ENCODE assay signal across 7 cellular contexts in genomic region chr3:156817931-156818765, GRCh38. TPM values are rescaled to one million over a fixed set of nuclear protein-coding genes. Genes with fewer than 3 reads are reported as not detected.
A peak's percentile ranks its signal among the peaks of the same experiment; 100 is the strongest.
DNase-seq lines count a peak whose midpoint lies in the region; ATAC-seq, FAIRE-seq and TF ChIP-seq lines count a peak whose summit lies in the region.

No MANE protein-coding gene starts in this region.

- intact Hi-C loops in esophagus squamous epithelium (cut with DNase I), result no loop called here
- intact Hi-C loops in mucosa of descending colon (cut with DNase I, micrococcal nuclease), result loop anchor here in 1 of 2 donors (10.0 kb wide), 1 partner anchor 263 kb away; the partner anchor contains the start of gene SSR3

- TF ChIP-seq POLR2A in esophagus squamous epithelium (IDR thresholded peaks at IDR 0.05), result no peak

- TF ChIP-seq CTCF in esophagus squamous epithelium (IDR thresholded peaks at IDR 0.05), result no peak
- TF ChIP-seq CTCF in mucosa of descending colon (IDR thresholded peaks at IDR 0.05), result no peak

- H3K27me3 ChIP-seq in esophagus squamous epithelium (no peaks in the 10 kb centered on the region), small intestine (ENCODE audit: control insufficient read depth in 2 of 2, insufficient read depth in 2 of 2, low read length in 2 of 2) (no peaks in the 10 kb centered on the region)

- 78 to 84% methylated on average over 4 of the region's 4 CpGs for WGBS in esophagus squamous epithelium, 2 donors
- 64 to 90% (median 75%) methylated on average over 4 of the region's 4 CpGs for WGBS in small intestine, 3 donors

- peak; percentile 15 for FAIRE-seq in GM18507 (lab: Jason Lieb, UNC)
- FAIRE-seq in small intestine (lab: Jason Lieb, UNC), result no peak

- DNase-seq in GM18507 (ENCODE audit: extremely low spot score, insufficient read length, low read depth), result no peak
- DNase-seq in SK-N-MC (ENCODE audit: low read depth, low spot score), result no peak
- no peak for DNase-seq in esophagus squamous epithelium (lab: John Stamatoyannopoulos, UW)
- DNase-seq in small intestine, result no peak
- DNase-seq in mucosa of descending colon, result no peak
- no peak for DNase-seq in UCSD-AML1 (lab: John Stamatoyannopoulos, UW; ENCODE audit: unreplicated experiment)

- peak overlapping the region; percentile 76 for H3K4me3 ChIP-seq in SK-N-MC
- H3K4me3 ChIP-seq in esophagus squamous epithelium, result peak overlapping the region in 3 of 4 donors; percentile 68 to 78 (median 72)
- H3K4me3 ChIP-seq in small intestine (ENCODE audit: low read depth in 1 of 2, low read length in 2 of 2), result no peak overlapping the region
- no peak overlapping the region for H3K4me3 ChIP-seq in mucosa of descending colon

- H3K4me1 ChIP-seq in esophagus squamous epithelium (peaks cover 6 to 50% (median 21%) of the 10 kb centered on the region in 3 donors), small intestine (ENCODE audit: control insufficient read depth in 2 of 2, insufficient read depth in 1 of 2, low read depth in 1 of 2, low read length in 1 of 2) (peaks cover 0 to 7% of the 10 kb centered on the region in 2 donors), mucosa of descending colon (ENCODE audit: low read depth) (peaks cover 16% of the 10 kb centered on the region)

- no peak for ATAC-seq in HG03354 (IDR thresholded peaks at IDR 0.05; ENCODE audit: poor library complexity, severe bottlenecking, unreplicated experiment)
- ATAC-seq in mucosa of descending colon, result no peak

- H3K27ac ChIP-seq in SK-N-MC (peak overlapping the region; percentile 76), esophagus squamous epithelium (peak overlapping the region; percentile 87 to 93 (median 90)), small intestine (ENCODE audit: low read depth in 1 of 2, low read length in 1 of 2) (peak overlapping the region; percentile 68 to 95)

- H3K36me3 ChIP-seq in SK-N-MC (ENCODE audit: insufficient read depth, low read length), result no peaks in the 10 kb centered on the region
- no peaks in the 10 kb centered on the region for H3K36me3 ChIP-seq in esophagus squamous epithelium
- H3K36me3 ChIP-seq in small intestine (ENCODE audit: control insufficient read depth in 2 of 2, insufficient read depth in 2 of 2, low read length in 2 of 2), result no peaks in the 10 kb centered on the region
- H3K36me3 ChIP-seq in mucosa of descending colon (ENCODE audit: low read depth), result no peaks in the 10 kb centered on the region

- peak overlapping the region; percentile 56 for H3K9ac ChIP-seq in SK-N-MC (ENCODE audit: insufficient read length)

- H3K9me3 ChIP-seq in SK-N-MC (ENCODE audit: low read depth, low read length) (no peaks in the 10 kb centered on the region), esophagus squamous epithelium (no peaks in the 10 kb centered on the region), small intestine (ENCODE audit: control insufficient read depth, low read depth) (no peaks in the 10 kb centered on the region), mucosa of descending colon (no peaks in the 10 kb centered on the region)

RNA-seq across cellular contexts. Expression of gene LEKR1, which starts 8.0 kb away (rescaled TPM):
- total RNA-seq in esophagus squamous epithelium, result 1 to 10 TPM in 1 of 4 donors, under 1 TPM in 2, not detected in 1; 0.15 to 1.1 (median 0.57) TPM
- under 1 TPM in 1 of 3 donors, not detected in 2; 0.63 TPM for polyA plus RNA-seq in small intestine
- total RNA-seq in mucosa of descending colon, result 1 to 10 TPM; 1.9 to 3.5 (median 1.9) TPM

Comparison
In these comparisons a context has a peak if more than half of its experiments do, and no peak if none do; other contexts are left out.
1. H3K4me3 ChIP-seq: peak in SK-N-MC (single experiment) and esophagus squamous epithelium (3 of 4); none in small intestine (0 of 2) and mucosa of descending colon (single experiment).
2. Peak in every context shown above with its lines, with median percentiles within 50 percentile points of each other: H3K27ac ChIP-seq.